ENCODE assay signal across 8 cellular contexts in the genomic region with DNA sequence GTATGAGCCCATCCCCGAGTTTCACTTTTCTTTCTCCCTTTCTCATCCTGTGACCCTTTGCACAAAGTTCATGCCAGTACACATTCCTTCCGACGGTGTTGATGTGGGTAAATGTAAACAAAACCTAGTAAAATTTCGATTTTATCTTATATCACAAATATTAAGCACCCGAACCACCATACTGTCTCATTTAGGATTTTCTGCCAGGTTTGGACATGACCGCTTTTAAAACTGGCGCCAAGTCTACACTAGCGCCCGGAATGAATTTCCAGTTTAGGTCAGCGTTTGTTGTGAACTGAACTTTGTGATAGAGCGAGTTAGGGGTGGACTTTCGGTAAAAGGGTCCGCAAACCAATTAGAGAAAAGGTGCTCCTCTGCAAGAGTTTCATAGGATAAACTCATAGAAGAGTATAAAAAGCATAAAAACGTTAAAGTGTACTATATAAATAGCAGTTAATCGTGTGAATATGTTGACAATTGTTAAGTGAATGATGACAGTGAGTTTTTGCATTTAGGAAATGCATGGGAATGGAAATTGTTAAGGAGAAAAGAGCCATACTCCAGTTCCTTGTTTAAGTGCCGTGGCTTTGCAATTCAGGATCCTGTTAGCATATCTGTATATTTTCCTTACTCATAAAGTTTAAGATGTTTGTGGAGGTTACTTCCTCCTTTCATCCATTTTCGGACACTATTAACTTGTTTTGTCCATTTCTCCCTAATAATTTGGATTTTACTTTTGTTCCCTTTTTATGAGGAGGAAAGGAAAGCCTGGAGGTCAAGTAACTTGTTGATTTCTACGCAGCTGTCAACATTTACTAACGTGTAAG. TPM values are rescaled to one million over a fixed set of nuclear protein-coding genes. Genes with fewer than 3 reads are reported as not detected.
DNase-seq lines count a peak whose midpoint lies in the region; ATAC-seq lines count a peak whose summit lies in the region.

No MANE protein-coding gene starts in this region.

- peak; percentile 58 for ATAC-seq in left lobe of liver
- ATAC-seq in HG02970 (IDR thresholded peaks at IDR 0.05; ENCODE audit: low FRiP score, unreplicated experiment): no peak
- ATAC-seq in HG03378 (IDR thresholded peaks at IDR 0.05; ENCODE audit: unreplicated experiment): no peak

- H3K27ac Mint-ChIP-seq in activated naive CD4-positive, alpha-beta T cell treated with anti-CD3 and anti-CD28 coated beads for 36 hours: peak overlapping the region; percentile 83

- no peaks in the 10 kb centered on the region for H3K36me3 ChIP-seq in subcutaneous abdominal adipose tissue (ENCODE audit: control insufficient read depth in 5 of 5, insufficient read depth in 5 of 5, low read length in 5 of 5)

- no peaks in the 10 kb centered on the region for H3K27me3 Mint-ChIP-seq in activated naive CD4-positive, alpha-beta T cell treated with anti-CD3 and anti-CD28 coated beads for 36 hours (ENCODE audit: low read depth)

- intact Hi-C loops in activated naive CD4-positive, alpha-beta T cell treated with anti-CD3 and anti-CD28 coated beads for 36 hours (cut with micrococcal nuclease): loop anchor here (1.0 to 5.0 kb wide), 2 partner anchors 63 to 146 kb away; no protein-coding TSS in a partner anchor

- no peaks in the 10 kb centered on the region for H3K9me3 Mint-ChIP-seq in activated naive CD4-positive, alpha-beta T cell treated with anti-CD3 and anti-CD28 coated beads for 36 hours

- peaks cover 13% of the 10 kb centered on the region for H3K4me1 Mint-ChIP-seq in activated naive CD4-positive, alpha-beta T cell treated with anti-CD3 and anti-CD28 coated beads for 36 hours (ENCODE audit: low read depth)

- H3K27ac ChIP-seq in subcutaneous abdominal adipose tissue (ENCODE audit: low read depth, low read length): peak overlapping the region; percentile 89

- peak overlapping the region; percentile 80 to 96 (median 93) for H3K4me3 ChIP-seq in subcutaneous abdominal adipose tissue (ENCODE audit: low read depth in 1 of 5, low read length in 5 of 5)

- peak overlapping the region; percentile 85 for H3K4me3 Mint-ChIP-seq in activated naive CD4-positive, alpha-beta T cell treated with anti-CD3 and anti-CD28 coated beads for 36 hours

- DNase-seq in activated naive CD4-positive, alpha-beta T cell treated with anti-CD3 and anti-CD28 coated beads for 36 hours: no peak
- no peak for DNase-seq in activated naive CD4-positive, alpha-beta T cell treated with Interleukin-2 at 50 U/mL for 16 hours
- peak; percentile 69 for DNase-seq in M059J (ENCODE audit: low read depth)
- peak; percentile 51 for DNase-seq in cerebellar cortex (ENCODE audit: low spot score)
- DNase-seq in left lobe of liver (ENCODE audit: low spot score): peak; percentile 53

- no peaks in the 10 kb centered on the region for H3K27me3 ChIP-seq in subcutaneous abdominal adipose tissue (ENCODE audit: control insufficient read depth in 5 of 5, insufficient read depth in 4 of 5, low read length in 5 of 5)

- peaks cover 1% of the 10 kb centered on the region for H3K36me3 Mint-ChIP-seq in activated naive CD4-positive, alpha-beta T cell treated with anti-CD3 and anti-CD28 coated beads for 36 hours (ENCODE audit: low read depth)

- H3K4me1 ChIP-seq in subcutaneous abdominal adipose tissue (ENCODE audit: control insufficient read depth in 5 of 5, insufficient read depth in 5 of 5, low read length in 5 of 5): peaks cover 3 to 20% (median 14%) of the 10 kb centered on the region in 5 donors

- CTCF ChIA-PET in activated naive CD4-positive, alpha-beta T cell treated with anti-CD3 and anti-CD28 coated beads for 36 hours (lab: Charles Lee): no interaction called here

- H3K9ac ChIP-seq in subcutaneous abdominal adipose tissue (ENCODE audit: low read length in 5 of 5): peak overlapping the region; percentile 50 to 87 (median 86)

- H3K9me3 ChIP-seq in subcutaneous abdominal adipose tissue (ENCODE audit: control insufficient read depth in 5 of 5, low read length in 5 of 5): no peaks in the 10 kb centered on the region

RNA-seq across cellular contexts. Expression of a gene that starts 1.0 kb away (rescaled TPM):
- total RNA-seq in activated naive CD4-positive, alpha-beta T cell treated with anti-CD3 and anti-CD28 coated beads for 36 hours: 1 to 10 TPM; 7.3 to 7.5 TPM
- total RNA-seq in M059J (2014; rRNA removed; shearing (Covaris generic)): 6.8 and 8.6 TPM in 2 replicates
- total RNA-seq in left lobe of liver: 8.4 TPM

Comparison
In these comparisons a context has a peak if more than half of its experiments do, and no peak if none do; other contexts are left out.
1. DNase-seq: peak in M059J (single experiment), cerebellar cortex (single experiment) and left lobe of liver (single experiment); none in activated naive CD4-positive, alpha-beta T cell treated with anti-CD3 and anti-CD28 coated beads for 36 hours (single experiment) and activated naive CD4-positive, alpha-beta T cell treated with Interleukin-2 at 50 U/mL for 16 hours (single experiment).